9 cellular contexts compared by ENCODE assay signal in the genomic region with DNA sequence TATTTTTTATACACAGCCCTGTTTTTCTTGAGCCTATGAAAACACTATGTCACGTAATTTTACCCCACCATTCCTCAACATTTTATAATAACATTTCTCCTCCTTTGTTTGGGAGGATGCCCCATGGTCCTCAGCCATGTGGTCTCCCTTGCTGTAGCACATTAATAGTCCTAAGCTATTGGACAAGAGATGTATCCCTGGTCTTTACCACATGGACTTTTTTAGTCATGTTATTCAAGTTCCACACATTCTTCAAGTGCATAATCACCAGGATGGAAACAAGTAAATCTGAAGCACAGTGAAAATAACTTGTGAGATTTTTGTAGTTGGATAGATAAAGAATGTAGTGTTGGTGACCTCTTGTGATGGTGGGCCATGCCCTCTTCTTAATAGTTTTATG. TPM values are rescaled to one million over a fixed set of nuclear protein-coding genes. Genes with fewer than 3 reads are reported as not detected.
DNase-seq lines count a peak whose midpoint lies in the region; ATAC-seq and TF ChIP-seq lines count a peak whose summit lies in the region.
"Had no signal": no experiment of that assay in that cellular context is flagged by ENCODE, and none has a peak within 500 bp of the region (broad histone marks: within the 10 kb centered on the region; RNA-seq: fewer than 3 reads in every experiment).

No MANE protein-coding gene starts in this region.

- H3K36me3 ChIP-seq in uterus, result no peaks in the 10 kb centered on the region
- H3K36me3 ChIP-seq: spleen, stomach had no signal

- DNase-seq in fibroblast of gingiva (ENCODE audit: low read depth) (peak; percentile 92), uterus (no peak), NCI-H524 (lab: John Stamatoyannopoulos, UW) (no peak)
- DNase-seq: effector memory CD8-positive, alpha-beta T cell; NCI-H774; spleen; stomach had no signal

- no peak for ATAC-seq in HG03378 (IDR thresholded peaks at IDR 0.05; ENCODE audit: unreplicated experiment)
- ATAC-seq: effector memory CD8-positive, alpha-beta T cell had no signal

- intact Hi-C loops in uterus (cut with DNase I; ENCODE audit: low total_unique reads), result no loop called here

- no peaks in the 10 kb centered on the region for H3K9me3 ChIP-seq in uterus

- TF ChIP-seq POLR2A in uterus (IDR thresholded peaks at IDR 0.05), result no peak

- H3K27ac ChIP-seq in uterus, result peak overlapping the region; percentile 58 to 67
- H3K27ac ChIP-seq: spleen, stomach had no signal

- peaks cover 0 to 8% of the 10 kb centered on the region in 2 donors for H3K4me1 ChIP-seq in uterus
- H3K4me1 ChIP-seq: spleen, stomach had no signal

- no peak; the same call in 1 of the 2 replicates for TF ChIP-seq RAD21 in Ishikawa (IDR thresholded peaks at IDR 0.05; ENCODE audit: low read depth)

- no peak for TF ChIP-seq CTCF in uterus (IDR thresholded peaks at IDR 0.05)

- no peak overlapping the region for H3K4me3 ChIP-seq in uterus
- H3K4me3 ChIP-seq: spleen, stomach had no signal

- no peak for TF ChIP-seq EP300 in Ishikawa (IDR thresholded peaks at IDR 0.05; ENCODE audit: borderline replicate concordance)

- no peaks in the 10 kb centered on the region for H3K27me3 ChIP-seq in uterus

TF ChIP-seq in Ishikawa, 13 proteins besides CTCF, POLR2A, EP300 and RAD21:
- TF ChIP-seq, protein P1, sequence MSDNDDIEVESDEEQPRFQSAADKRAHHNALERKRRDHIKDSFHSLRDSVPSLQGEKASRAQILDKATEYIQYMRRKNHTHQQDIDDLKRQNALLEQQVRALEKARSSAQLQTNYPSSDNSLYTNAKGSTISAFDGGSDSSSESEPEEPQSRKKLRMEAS (IDR thresholded peaks at IDR 0.05), result peak; percentile 75
- TF ChIP-seq NFIC (IDR thresholded peaks at IDR 0.05), result no peak
- no peak for TF ChIP-seq YY1 (IDR thresholded peaks at IDR 0.05; ENCODE audit: low read depth)
- no peak for TF ChIP-seq TAF1 (IDR thresholded peaks at IDR 0.05; ENCODE audit: low read depth)
- no peak for TF ChIP-seq CREB1 (IDR thresholded peaks at IDR 0.05; ENCODE audit: low read depth)
- TF ChIP-seq, protein P2, sequence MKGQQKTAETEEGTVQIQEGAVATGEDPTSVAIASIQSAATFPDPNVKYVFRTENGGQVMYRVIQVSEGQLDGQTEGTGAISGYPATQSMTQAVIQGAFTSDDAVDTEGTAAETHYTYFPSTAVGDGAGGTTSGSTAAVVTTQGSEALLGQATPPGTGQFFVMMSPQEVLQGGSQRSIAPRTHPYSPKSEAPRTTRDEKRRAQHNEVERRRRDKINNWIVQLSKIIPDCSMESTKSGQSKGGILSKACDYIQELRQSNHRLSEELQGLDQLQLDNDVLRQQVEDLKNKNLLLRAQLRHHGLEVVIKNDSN (IDR thresholded peaks at IDR 0.05), result no peak
- TF ChIP-seq, protein P3, sequence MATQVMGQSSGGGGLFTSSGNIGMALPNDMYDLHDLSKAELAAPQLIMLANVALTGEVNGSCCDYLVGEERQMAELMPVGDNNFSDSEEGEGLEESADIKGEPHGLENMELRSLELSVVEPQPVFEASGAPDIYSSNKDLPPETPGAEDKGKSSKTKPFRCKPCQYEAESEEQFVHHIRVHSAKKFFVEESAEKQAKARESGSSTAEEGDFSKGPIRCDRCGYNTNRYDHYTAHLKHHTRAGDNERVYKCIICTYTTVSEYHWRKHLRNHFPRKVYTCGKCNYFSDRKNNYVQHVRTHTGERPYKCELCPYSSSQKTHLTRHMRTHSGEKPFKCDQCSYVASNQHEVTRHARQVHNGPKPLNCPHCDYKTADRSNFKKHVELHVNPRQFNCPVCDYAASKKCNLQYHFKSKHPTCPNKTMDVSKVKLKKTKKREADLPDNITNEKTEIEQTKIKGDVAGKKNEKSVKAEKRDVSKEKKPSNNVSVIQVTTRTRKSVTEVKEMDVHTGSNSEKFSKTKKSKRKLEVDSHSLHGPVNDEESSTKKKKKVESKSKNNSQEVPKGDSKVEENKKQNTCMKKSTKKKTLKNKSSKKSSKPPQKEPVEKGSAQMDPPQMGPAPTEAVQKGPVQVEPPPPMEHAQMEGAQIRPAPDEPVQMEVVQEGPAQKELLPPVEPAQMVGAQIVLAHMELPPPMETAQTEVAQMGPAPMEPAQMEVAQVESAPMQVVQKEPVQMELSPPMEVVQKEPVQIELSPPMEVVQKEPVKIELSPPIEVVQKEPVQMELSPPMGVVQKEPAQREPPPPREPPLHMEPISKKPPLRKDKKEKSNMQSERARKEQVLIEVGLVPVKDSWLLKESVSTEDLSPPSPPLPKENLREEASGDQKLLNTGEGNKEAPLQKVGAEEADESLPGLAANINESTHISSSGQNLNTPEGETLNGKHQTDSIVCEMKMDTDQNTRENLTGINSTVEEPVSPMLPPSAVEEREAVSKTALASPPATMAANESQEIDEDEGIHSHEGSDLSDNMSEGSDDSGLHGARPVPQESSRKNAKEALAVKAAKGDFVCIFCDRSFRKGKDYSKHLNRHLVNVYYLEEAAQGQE (IDR thresholded peaks at IDR 0.05; ENCODE audit: low read depth), result no peak
- no peak for TF ChIP-seq TCF12 (IDR thresholded peaks at IDR 0.05; ENCODE audit: low read depth)
- TF ChIP-seq TEAD4 (IDR thresholded peaks at IDR 0.05), result peak; percentile 43; the same call in 1 of the 2 replicates
- no peak for TF ChIP-seq CEBPB (IDR thresholded peaks at IDR 0.05)
- no peak for TF ChIP-seq ZBTB7A (IDR thresholded peaks at IDR 0.05; ENCODE audit: low read depth)
- no peak for TF ChIP-seq EGR1 (IDR thresholded peaks at IDR 0.05)
- TF ChIP-seq FOXM1 (IDR thresholded peaks at IDR 0.05; ENCODE audit: borderline replicate concordance, low read depth), result no peak

RNA-seq across cellular contexts. Expression of a gene that starts 2.1 kb away (rescaled TPM):
- total RNA-seq in uterus, result not detected
- total RNA-seq: spleen, stomach had no signal

RNA-seq across cellular contexts. Expression of a gene that starts 3.7 kb away (rescaled TPM):
- not detected for total RNA-seq in uterus
- total RNA-seq: spleen, stomach had no signal

RNA-seq across cellular contexts. Expression of a gene that starts 6.9 kb away (rescaled TPM):
- total RNA-seq in uterus, result not detected
- total RNA-seq: spleen, stomach had no signal

RNA-seq across cellular contexts. Expression of a gene that starts 14.9 kb away (rescaled TPM):
- total RNA-seq in uterus, result not detected
- total RNA-seq: spleen, stomach had no signal

RNA-seq across cellular contexts. Expression of a gene that starts 20.7 kb away (rescaled TPM):
- total RNA-seq in uterus, result not detected
- total RNA-seq: spleen, stomach had no signal
